13 cellular contexts compared by ENCODE assay signal in the genomic region with DNA sequence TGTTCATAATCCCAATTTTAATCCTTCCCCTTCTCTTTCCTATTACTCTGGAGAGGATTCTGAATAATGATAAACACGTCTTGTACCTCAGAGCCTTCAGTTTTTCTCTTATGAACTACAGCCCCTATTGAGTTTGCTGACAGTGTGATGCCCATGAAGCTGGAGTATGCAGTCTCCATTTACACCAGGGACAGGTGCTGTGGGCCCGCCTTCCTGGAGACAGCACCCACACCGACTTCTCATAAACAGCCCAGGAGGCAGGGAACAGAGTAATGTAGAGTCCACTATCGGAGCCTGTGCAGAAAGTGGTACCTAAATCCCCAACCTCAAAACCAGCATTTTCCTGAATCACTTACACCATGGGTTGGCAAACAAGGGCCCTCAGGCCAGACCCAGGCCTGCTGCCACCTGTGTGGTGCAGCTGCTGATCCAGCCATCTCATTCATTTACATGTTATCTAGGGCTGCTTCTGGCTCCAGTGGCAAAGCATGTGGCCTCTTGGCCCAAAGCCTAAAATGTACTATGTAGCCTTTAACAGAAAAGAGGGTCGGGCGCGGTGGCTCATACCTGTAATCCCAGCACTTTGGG.
A peak's percentile ranks its signal among the peaks of the same experiment; 100 is the strongest.
DNase-seq lines count a peak whose midpoint lies in the region; ATAC-seq and TF ChIP-seq lines count a peak whose summit lies in the region.
"Had no signal": no experiment of that assay in that cellular context is flagged by ENCODE, and none has a peak within 500 bp of the region (broad histone marks: within the 10 kb centered on the region; RNA-seq: fewer than 3 reads in every experiment).

No MANE protein-coding gene starts in this region.

- H3K36me3 Mint-ChIP-seq in CD4-positive, alpha-beta T cell (ENCODE audit: low read depth): peaks cover 86% of the 10 kb centered on the region

- H3K27ac ChIP-seq in CD4-positive, alpha-beta T cell (ENCODE audit: low read depth, low read length): no peak overlapping the region
- H3K27ac ChIP-seq in cingulate gyrus (ENCODE audit: low read depth, low read length) (peak overlapping the region; percentile 24), left lung (no peak overlapping the region), GM23248 (no peak overlapping the region)
- H3K27ac ChIP-seq: esophagus muscularis mucosa, suprapubic skin had no signal

- no peaks in the 10 kb centered on the region for H3K9me3 Mint-ChIP-seq in CD4-positive, alpha-beta T cell
- H3K9me3 Mint-ChIP-seq: H9 had no signal

- H3K27ac Mint-ChIP-seq in CD4-positive, alpha-beta T cell: peak overlapping the region; percentile 79

- DNase-seq in CD4-positive, alpha-beta T cell: peak in 2 of 10 experiments; percentile 15 to 20
- peak; percentile 70 for DNase-seq in NAMALWA (ENCODE audit: low spot score)
- no peak for DNase-seq in left lung
- DNase-seq in GM20000 (ENCODE audit: low spot score): no peak
- no peak for DNase-seq in GM23248
- no peak for DNase-seq in lower leg skin (ENCODE audit: low spot score in 2 of 2)
- DNase-seq: H9, NCI-H2171 treated with DMSO at 0.1 percent for 48 hours, occipital lobe had no signal

- H3K27me3 Mint-ChIP-seq in CD4-positive, alpha-beta T cell: no peaks in the 10 kb centered on the region

- no peaks in the 10 kb centered on the region for H3K36me3 ChIP-seq in left lung
- H3K36me3 ChIP-seq in GM23248 (ENCODE audit: low read depth): no peaks in the 10 kb centered on the region
- H3K36me3 ChIP-seq: esophagus muscularis mucosa had no signal

- CTCF ChIA-PET in CD4-positive, alpha-beta T cell (lab: Charles Lee): interaction anchor here (0.9 to 1.2 kb wide), 5 partner anchors 15 to 48 kb away, joined by 3 to 4 read pairs (median 3); no protein-coding TSS in a partner anchor

- no peak overlapping the region for H2AFZ ChIP-seq in GM23248

- no peaks in the 10 kb centered on the region for H3F3A ChIP-seq in GM23248 (ENCODE audit: insufficient read depth)

- 94 to 97% methylated on average over 6 to 7 of the region's 7 CpGs for WGBS in GM23248 (ENCODE audit: low coverage in 1 of 2, low lambda C conversion rate in 2 of 2, missing lambda C conversion rate in 2 of 2), 2 experiments
- WGBS in lower leg skin, 2 donors: 76 to 87% methylated on average over 6 to 7 of the region's 7 CpGs

- H3K4me2 ChIP-seq in GM23248 (ENCODE audit: unreplicated experiment): no peak overlapping the region

- no peak overlapping the region for H3K9ac ChIP-seq in GM23248

- no peaks in the 10 kb centered on the region for H3K9me3 ChIP-seq in CD4-positive, alpha-beta T cell (ENCODE audit: control insufficient read depth, low read length)
- H3K9me3 ChIP-seq in left lung (no peaks in the 10 kb centered on the region), GM23248 (ENCODE audit: low read depth) (no peaks in the 10 kb centered on the region)
- H3K9me3 ChIP-seq: esophagus muscularis mucosa, suprapubic skin had no signal

- H3K9me2 ChIP-seq in GM23248 (ENCODE audit: insufficient read depth): no peaks in the 10 kb centered on the region

- no peaks in the 10 kb centered on the region for H3K27me3 ChIP-seq in CD4-positive, alpha-beta T cell (ENCODE audit: control insufficient read depth, insufficient read depth, low read length)
- no peaks in the 10 kb centered on the region for H3K27me3 ChIP-seq in left lung
- H3K27me3 ChIP-seq in GM23248 (replicated peaks; ENCODE audit: insufficient read depth): no peaks in the 10 kb centered on the region
- H3K27me3 ChIP-seq: esophagus muscularis mucosa, suprapubic skin had no signal

- H3K4me3 Mint-ChIP-seq in CD4-positive, alpha-beta T cell: peak overlapping the region; percentile 68
- H3K4me3 Mint-ChIP-seq: H9 had no signal

- no peaks in the 10 kb centered on the region for H3K79me2 ChIP-seq in GM23248 (ENCODE audit: insufficient read depth)

- H4K20me1 ChIP-seq in GM23248 (ENCODE audit: insufficient read depth): no peaks in the 10 kb centered on the region

- TF ChIP-seq POLR2A in lower leg skin (IDR thresholded peaks at IDR 0.05): no peak

- peaks cover 0 to 8% of the 10 kb centered on the region in 2 donors for H3K4me1 ChIP-seq in left lung
- peaks cover 3% of the 10 kb centered on the region; the same call in 1 of the 2 replicates for H3K4me1 ChIP-seq in GM23248 (ENCODE audit: insufficient read depth)

- in situ Hi-C loops in GM23248 (cut with MboI): no loop called here

- POLR2A ChIA-PET in CD4-positive, alpha-beta T cell (lab: Charles Lee): interaction anchor here (0.8 to 6.5 kb wide), 22 partner anchors 10 to 521 kb away, joined by 3 to 100 read pairs (median 6); no protein-coding TSS in a partner anchor

- ATAC-seq in CD4-positive, alpha-beta T cell (ENCODE audit: poor library complexity): peak; percentile 55
- ATAC-seq in GM18867 (IDR thresholded peaks at IDR 0.05; ENCODE audit: unreplicated experiment) (peak; percentile 6), left lung (no peak)

- peaks cover 65% of the 10 kb centered on the region for H3K4me1 Mint-ChIP-seq in CD4-positive, alpha-beta T cell (ENCODE audit: low read depth)

- H3K4me3 ChIP-seq in left lung: no peak overlapping the region
- no peak overlapping the region for H3K4me3 ChIP-seq in GM23248
- no peak overlapping the region for H3K4me3 ChIP-seq in lower leg skin (ENCODE audit: low read depth, poor library complexity, severe bottlenecking)
- H3K4me3 ChIP-seq: esophagus muscularis mucosa, suprapubic skin had no signal

- TF ChIP-seq CTCF in CD4-positive, alpha-beta T cell (IDR thresholded peaks at IDR 0.05): no peak
- no peak for TF ChIP-seq CTCF in left lung (IDR thresholded peaks at IDR 0.05)
- no peak for TF ChIP-seq CTCF in GM20000 (IDR thresholded peaks at IDR 0.05; ENCODE audit: extremely low read depth, missing control alignments)
- TF ChIP-seq CTCF in lower leg skin (IDR thresholded peaks at IDR 0.05): no peak

- intact Hi-C loops in CD4-positive, alpha-beta T cell (cut with DNase I, micrococcal nuclease): loop anchor here (1.0 to 2.0 kb wide), 5 partner anchors 14 to 525 kb away; a partner anchor contains a TSS
- intact Hi-C loops in left lung (cut with DNase I): no loop called here
- intact Hi-C loops in lower leg skin (cut with DNase I; ENCODE audit: low total_unique reads): no loop called here

Comparison
In these comparisons a context has a peak if more than half of its experiments do, and no peak if none do; other contexts are left out.
1. intact Hi-C loops: an anchor here in CD4-positive, alpha-beta T cell (1.0 to 2.0 kb wide); none called in left lung and lower leg skin.